ENCODE assay signal across 8 cellular contexts in the genomic region with DNA sequence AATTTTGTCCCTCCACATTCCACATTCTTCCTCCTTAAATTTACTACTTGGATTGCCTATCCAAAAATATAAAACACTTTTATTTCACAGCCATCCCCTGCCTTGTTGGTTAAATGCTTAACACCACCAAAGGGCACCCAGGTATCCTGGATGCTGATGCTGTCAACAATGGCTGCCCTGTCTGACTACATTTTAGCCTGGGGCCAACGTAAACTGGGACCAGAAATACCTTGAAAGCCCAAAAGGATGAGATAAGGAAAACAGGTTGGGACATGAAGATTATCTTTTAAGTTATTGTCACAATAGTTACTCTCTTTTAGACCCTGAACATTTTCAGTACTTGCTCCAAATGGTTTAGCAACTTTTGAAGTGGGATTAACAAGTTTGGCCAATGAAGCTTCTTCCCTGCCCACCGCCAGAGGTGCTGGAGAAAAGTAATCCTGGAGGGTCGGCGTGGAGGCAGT. TPM values are rescaled to one million over a fixed set of nuclear protein-coding genes. Genes with fewer than 3 reads are reported as not detected.
DNase-seq lines count a peak whose midpoint lies in the region; ATAC-seq, FAIRE-seq and TF ChIP-seq lines count a peak whose summit lies in the region.

No MANE protein-coding gene starts in this region.

- no peak for DNase-seq in GM19239 (ENCODE audit: insufficient read length, low spot score)
- peak; percentile 11 for DNase-seq in RPMI7951 (ENCODE audit: low read depth)
- DNase-seq in progenitor cell of endocrine pancreas (ENCODE audit: low spot score, unreplicated experiment), result no peak
- DNase-seq in GM20000 (ENCODE audit: low spot score), result no peak
- no peak for DNase-seq in NCI-H2107 (lab: John Stamatoyannopoulos, UW)
- DNase-seq in cortex of kidney (lab: John Stamatoyannopoulos, UW), result no peak

- 0 to 25% methylated on average over 4 of the region's 4 CpGs for WGBS in esophagus, 2 donors

- peaks cover 5% of the 10 kb centered on the region for H3K36me3 Mint-ChIP-seq in progenitor cell of endocrine pancreas (ENCODE audit: insufficient read depth)

- H3K27me3 ChIP-seq in esophagus (ENCODE audit: control insufficient read depth in 1 of 2, insufficient read depth in 2 of 2, low read length in 2 of 2), result no peaks in the 10 kb centered on the region

- H3K4me1 Mint-ChIP-seq in progenitor cell of endocrine pancreas (ENCODE audit: low read depth), result peaks cover 5% of the 10 kb centered on the region

- H3K27me3 Mint-ChIP-seq in progenitor cell of endocrine pancreas, result peaks cover 2% of the 10 kb centered on the region

- peak overlapping the region; percentile 75 to 84 for H3K27ac ChIP-seq in esophagus (ENCODE audit: low read depth in 2 of 2, low read length in 1 of 2)

- peak overlapping the region; percentile 93 for H3K4me3 Mint-ChIP-seq in progenitor cell of endocrine pancreas (ENCODE audit: low read depth)

- peak; percentile 23 for TF ChIP-seq CTCF in progenitor cell of endocrine pancreas (IDR thresholded peaks at IDR 0.05; ENCODE audit: unreplicated experiment)
- no peak for TF ChIP-seq CTCF in GM20000 (IDR thresholded peaks at IDR 0.05; ENCODE audit: extremely low read depth, missing control alignments)

- H3K36me3 ChIP-seq in esophagus (ENCODE audit: control insufficient read depth in 2 of 2, insufficient read depth in 2 of 2, low read length in 1 of 2), result no peaks in the 10 kb centered on the region

- peak; percentile 82 for FAIRE-seq in GM19239 (lab: Jason Lieb, UNC)

- peak overlapping the region; percentile 100 for H3K27ac Mint-ChIP-seq in progenitor cell of endocrine pancreas

- H3K4me3 ChIP-seq in esophagus (ENCODE audit: low read depth in 1 of 2, low read length in 2 of 2), result peak overlapping the region; percentile 65 to 77

- H3K9me3 Mint-ChIP-seq in progenitor cell of endocrine pancreas (ENCODE audit: low read depth), result peaks cover 10% of the 10 kb centered on the region

- ATAC-seq in GM18511 (IDR thresholded peaks at IDR 0.05; ENCODE audit: unreplicated experiment), result no peak

- H3K9me3 ChIP-seq in esophagus (ENCODE audit: control insufficient read depth in 2 of 2, insufficient read depth in 1 of 2, low read depth in 1 of 2, low read length in 1 of 2), result no peaks in the 10 kb centered on the region

- no peaks in the 10 kb centered on the region for H3K4me1 ChIP-seq in esophagus (ENCODE audit: control insufficient read depth in 2 of 2, insufficient read depth in 2 of 2, low read length in 1 of 2)

RNA-seq across cellular contexts. Expression of a gene that starts 0.8 kb away (rescaled TPM):
- total RNA-seq in RPMI7951 (2014; rRNA removed; shearing (Covaris generic)), result 30.6 and 35.8 TPM in 2 replicates
- 1 to 10 TPM; 5.2 to 9.1 TPM for polyA plus RNA-seq in esophagus
- total RNA-seq in progenitor cell of endocrine pancreas, result 44.5 and 47.2 TPM in 2 replicates
